ENCODE assay signal across 2 cellular contexts in genomic region chr21:46131721-46132651, GRCh38.
TF ChIP-seq lines count a peak whose summit lies in the region.

No MANE protein-coding gene starts in this region.

TF ChIP-seq in IMR-90, 13 proteins besides CTCF, POLR2A, EP300 and RAD21:
- TF ChIP-seq MAFK (IDR thresholded peaks at IDR 0.05; ENCODE audit: low read depth, low read length) (no peak), MAZ (IDR thresholded peaks at IDR 0.05; ENCODE audit: borderline replicate concordance, low read depth, low read length) (no peak), SMC3 (IDR thresholded peaks at IDR 0.05; ENCODE audit: low read depth, low read length) (no peak), RCOR1 (IDR thresholded peaks at IDR 0.05; ENCODE audit: insufficient replicate concordance, low read length) (no peak), MXI1 (IDR thresholded peaks at IDR 0.05; ENCODE audit: borderline replicate concordance, low read depth, low read length) (no peak), BHLHE40 (IDR thresholded peaks at IDR 0.05; ENCODE audit: low read depth, low read length) (no peak), CEBPB (IDR thresholded peaks at IDR 0.05; ENCODE audit: low read depth, low read length) (no peak), ELK1 (IDR thresholded peaks at IDR 0.05; ENCODE audit: borderline replicate concordance, low read depth, low read length) (no peak), USF2 (IDR thresholded peaks at IDR 0.05; ENCODE audit: low read depth, low read length) (no peak), FOS (IDR thresholded peaks at IDR 0.05; ENCODE audit: low read depth, low read length) (no peak), RFX5 (IDR thresholded peaks at IDR 0.05; ENCODE audit: low read depth, low read length) (no peak), CHD1 (IDR thresholded peaks at IDR 0.05; ENCODE audit: low read depth, low read length) (no peak), NFE2L2 (IDR thresholded peaks at IDR 0.05; ENCODE audit: low read depth, low read length) (no peak)

TF ChIP-seq in H1, 55 proteins besides CTCF, POLR2A, EP300 and RAD21:
- TF ChIP-seq NRF1 (IDR thresholded peaks at IDR 0.05; ENCODE audit: low read depth, low read length), result no peak
TF ChIP-seq in H1: peak in this region for 0.
